ENCODE assay signal across 10 cellular contexts in genomic region chr17:2965621-2966275, GRCh38.
DNase-seq lines count a peak whose midpoint lies in the region; ATAC-seq and TF ChIP-seq lines count a peak whose summit lies in the region.
"Had no signal": no experiment of that assay in that cellular context is flagged by ENCODE, and none has a peak within 500 bp of the region (broad histone marks: within the 10 kb centered on the region; RNA-seq: fewer than 3 reads in every experiment).

No MANE protein-coding gene starts in this region.

- peaks cover 50% of the 10 kb centered on the region for H3K36me3 Mint-ChIP-seq in effector memory CD8-positive, alpha-beta T cell (ENCODE audit: insufficient read depth)

- peaks cover 9 to 50% of the 10 kb centered on the region in 2 experiments; a peak in 3 of 4 replicates for H3K4me1 ChIP-seq in SK-N-SH (ENCODE audit: control insufficient read depth in 1 of 2, insufficient read depth in 2 of 2, low read depth in 1 of 2, low read length in 1 of 2)

- H3K9ac ChIP-seq in SK-N-SH: peak overlapping the region; percentile 51; the same call in 1 of the 2 replicates

- POLR2A ChIA-PET in SK-N-SH (lab: Yijun Ruan, JAX): interaction anchor here (0.7 to 1.2 kb wide), 4 partner anchors 34 to 40 kb away, joined by 3 read pairs; no protein-coding TSS in a partner anchor

- H3K36me3 ChIP-seq in SK-N-SH (replicated peaks in 1 of 2; ENCODE audit: control insufficient read depth in 1 of 2, insufficient read depth in 2 of 2, low read length in 1 of 2): peaks cover 0 to 17% of the 10 kb centered on the region in 2 experiments

- H2AFZ ChIP-seq in SK-N-SH (ENCODE audit: low read depth): no peak overlapping the region

- H3K4me2 ChIP-seq in SK-N-SH: peak overlapping the region; percentile 59

- H3K27me3 ChIP-seq in SK-N-SH (ENCODE audit: insufficient read depth): no peaks in the 10 kb centered on the region

- peak in 1 of 2 experiments; percentile 51; a peak in 2 of 4 replicates for TF ChIP-seq EP300 in SK-N-SH (IDR thresholded peaks at IDR 0.05; ENCODE audit: borderline replicate concordance in 1 of 2, low read depth in 1 of 2, low read length in 1 of 2)

- H3K27ac ChIP-seq in SK-N-SH (ENCODE audit: low read depth in 2 of 2, low read length in 1 of 2): peak overlapping the region; percentile 87 to 95

- peak overlapping the region in 1 of 2 donors; percentile 49 for H3K27ac Mint-ChIP-seq in effector memory CD8-positive, alpha-beta T cell

- H3K4me3 ChIP-seq in SK-N-SH (ENCODE audit: low read depth in 2 of 2, low read length in 1 of 2): 0 out of 4 replicates have a peak overlapping the region, but pooled peaks of 1 of the 2 experiments have one; percentile 2
- H3K4me3 ChIP-seq in fibroblast of the aortic adventitia (ENCODE audit: low read depth, low read length): no peak overlapping the region
- H3K4me3 ChIP-seq: K562 had no signal

- H3K79me2 ChIP-seq in SK-N-SH (ENCODE audit: insufficient read depth): no peaks in the 10 kb centered on the region

- no peak overlapping the region for H3K4me3 Mint-ChIP-seq in effector memory CD8-positive, alpha-beta T cell

- no peaks in the 10 kb centered on the region for H3K9me3 ChIP-seq in SK-N-SH

- no peak for TF ChIP-seq RAD21 in SK-N-SH (IDR thresholded peaks at IDR 0.05; ENCODE audit: low read length)

- CTCF ChIA-PET in SK-N-SH (lab: Yijun Ruan, JAX): interaction anchor here (1.2 kb wide), 3 partner anchors 35 to 51 kb away, joined by 3 to 4 read pairs (median 3); no protein-coding TSS in a partner anchor

- 20% methylated on average over 8 of the region's 11 CpGs for WGBS in SK-N-SH (ENCODE audit: low lambda C conversion rate)

- H3K4me1 Mint-ChIP-seq in effector memory CD8-positive, alpha-beta T cell (ENCODE audit: low read depth in 2 of 2): peaks cover 1 to 3% of the 10 kb centered on the region in 2 donors

- TF ChIP-seq CTCF in SK-N-SH (IDR thresholded peaks at IDR 0.05) (no peak), fibroblast of the aortic adventitia (IDR thresholded peaks at IDR 0.05; ENCODE audit: insufficient read depth, low read length) (no peak)

- H3K27me3 Mint-ChIP-seq in effector memory CD8-positive, alpha-beta T cell: no peaks in the 10 kb centered on the region

- no peaks in the 10 kb centered on the region for H3K9me2 ChIP-seq in SK-N-SH

- ATAC-seq in GM21723 (IDR thresholded peaks at IDR 0.05; ENCODE audit: unreplicated experiment): no peak
- ATAC-seq in effector memory CD8-positive, alpha-beta T cell (replicated peaks): no peak
- ATAC-seq: K562 had no signal

- H4K20me1 ChIP-seq in SK-N-SH (ENCODE audit: insufficient read depth): no peaks in the 10 kb centered on the region

- peaks cover 21% of the 10 kb centered on the region for H3F3A ChIP-seq in SK-N-SH (replicated peaks; ENCODE audit: insufficient read depth)

- H3K9me3 Mint-ChIP-seq in effector memory CD8-positive, alpha-beta T cell: no peaks in the 10 kb centered on the region

- peak; percentile 74 for DNase-seq in Daoy (ENCODE audit: low read depth)
- DNase-seq in SK-N-SH: peak; percentile 72
- DNase-seq in fibroblast of the aortic adventitia (ENCODE audit: low read depth): peak; percentile 30
- peak; percentile 28 for DNase-seq in occipital lobe (lab: John Stamatoyannopoulos, UW)
- no peak for DNase-seq in NCI-H2081 (lab: John Stamatoyannopoulos, UW)
- DNase-seq in activated CD8-positive, alpha-beta memory T cell treated with anti-CD3 and anti-CD28 coated beads for 24 hours: no peak
- DNase-seq in effector memory CD8-positive, alpha-beta T cell: no peak
- DNase-seq: activated CD4-positive, alpha-beta T cell treated with anti-CD3 and anti-CD28 coated beads for 1 hour had no signal

TF ChIP-seq in SK-N-SH, 30 proteins besides CTCF, POLR2A, EP300 and RAD21:
- TF ChIP-seq TAF1 (IDR thresholded peaks at IDR 0.05; ENCODE audit: borderline replicate concordance, low read depth, low read length) (no peak), MXI1 (IDR thresholded peaks at IDR 0.05; ENCODE audit: low read depth, low read length) (peak; percentile 45; the same call in 1 of the 2 replicates), SIN3A (IDR thresholded peaks at IDR 0.05; ENCODE audit: borderline replicate concordance, low read depth, low read length) (no peak), FOSL2 (IDR thresholded peaks at IDR 0.05; ENCODE audit: borderline replicate concordance, low read depth) (peak; percentile 89), EZH2phosphoT487 (IDR thresholded peaks at IDR 0.05; ENCODE audit: borderline replicate concordance, low read depth) (no peak), RCOR1 (IDR thresholded peaks at IDR 0.05; ENCODE audit: low read length) (0 out of 2 replicates have a peak, but pooled peaks have one; percentile 36), TCF12 (IDR thresholded peaks at IDR 0.05) (peak; percentile 57; the same call in 1 of the 2 replicates), GATA2 (CRISPR knock-in tag; IDR thresholded peaks at IDR 0.05) (peak; percentile 41; the same call in 1 of the 2 replicates), ELF1 (IDR thresholded peaks at IDR 0.05) (no peak), FOXM1 (IDR thresholded peaks at IDR 0.05; ENCODE audit: low read depth) (no peak), MEF2A (IDR thresholded peaks at IDR 0.05; ENCODE audit: borderline replicate concordance, low read depth) (no peak), MAX (IDR thresholded peaks at IDR 0.05; ENCODE audit: low read depth) (peak; percentile 51; the same call in 1 of the 2 replicates), SMC3 (IDR thresholded peaks at IDR 0.05; ENCODE audit: low read depth, low read length) (no peak), JUND (IDR thresholded peaks at IDR 0.05) (peak; percentile 80), PBX3 (IDR thresholded peaks at IDR 0.05) (peak; percentile 43; the same call in 1 of the 2 replicates), CHD2 (IDR thresholded peaks at IDR 0.05; ENCODE audit: low read length, partially characterized antibody) (peak; percentile 6), USF2 (IDR thresholded peaks at IDR 0.05; ENCODE audit: borderline replicate concordance, low read depth, low read length) (no peak), FOXJ3 (CRISPR knock-in tag; IDR thresholded peaks at IDR 0.05) (no peak), USF1 (IDR thresholded peaks at IDR 0.05; ENCODE audit: borderline replicate concordance, low read depth) (no peak), NFIC (IDR thresholded peaks at IDR 0.05; ENCODE audit: borderline replicate concordance) (peak; percentile 54; the same call in 1 of the 2 replicates), YY1 (IDR thresholded peaks at IDR 0.05; ENCODE audit: low read depth) (no peak), TEAD4 (IDR thresholded peaks at IDR 0.05; ENCODE audit: borderline replicate concordance, insufficient read depth) (no peak)

Comparison
In these comparisons a context has a peak if more than half of its experiments do, and no peak if none do; other contexts are left out.
1. DNase-seq: peak in Daoy (single experiment), SK-N-SH (single experiment), fibroblast of the aortic adventitia (single experiment) and occipital lobe (single experiment); none in NCI-H2081 (0 of 2), activated CD8-positive, alpha-beta memory T cell treated with anti-CD3 and anti-CD28 coated beads for 24 hours (single experiment) and effector memory CD8-positive, alpha-beta T cell (0 of 3).